Comparison of ENCODE assay signal across 8 cellular contexts in genomic region chr3:125917020-125917464, GRCh38. TPM values are rescaled to one million over a fixed set of nuclear protein-coding genes. Genes with fewer than 3 reads are reported as not detected.
DNase-seq lines count a peak whose midpoint lies in the region; TF ChIP-seq lines count a peak whose summit lies in the region.
"Not testable (repeated sequence)": the region's sequence is repeated elsewhere in the genome, so short reads cannot be mapped to it uniquely, and the experiment has no call there.

No MANE protein-coding gene starts in this region.

- DNase-seq in M059J (ENCODE audit: low read depth) (peak; percentile 55), RPMI7951 (ENCODE audit: low read depth) (peak; percentile 51), islet precursor cell (peak; percentile 58), tibial artery (peak in 1 of 2 donors; percentile 31)
- DNase-seq in activated T-helper 1 cell treated with anti-CD3 and anti-CD28 coated beads, Interleukin-12 subunit alpha, Interleukin-12 subunit beta, Interleukin-2, Interleukin-4 antibody, amounts not matched to agents 30 ng/mL and 10 ng/mL and 1 ng/mL, durations not matched to agents 14 hours and 24 hours and 36 hours (ENCODE audit: low spot score); effector memory CD4-positive, alpha-beta T cell: not testable (repeated sequence)

- H3K4me3 ChIP-seq in effector memory CD4-positive, alpha-beta T cell (ENCODE audit: insufficient read depth, low read depth, low read length, poor library complexity, severe bottlenecking) = peak overlapping the region; percentile 76
- H3K4me3 ChIP-seq in parathyroid adenoma (ENCODE audit: low read depth, low read length) = peak overlapping the region; percentile 76
- H3K4me3 ChIP-seq in tibial artery = peak overlapping the region; percentile 75 to 93

- peak overlapping the region; percentile 94 for H2AFZ ChIP-seq in parathyroid adenoma

- intact Hi-C loops in activated T-helper 1 cell treated with anti-CD3 and anti-CD28 coated beads, Interleukin-12 subunit alpha, Interleukin-12 subunit beta, Interleukin-2, Interleukin-4 antibody, amounts not matched to agents 30 ng/mL and 10 ng/mL and 1 ng/mL, durations not matched to agents 14 hours and 24 hours and 36 hours (cut with micrococcal nuclease) = loop anchor here (5.0 to 10.0 kb wide), 4 partner anchors 152 to 1758 kb away; partner anchors contain the start of genes ABTB1, UMPS and ZNF148
- intact Hi-C loops in tibial artery (cut with DNase I; ENCODE audit: low total_unique reads) = loop anchor here (10.0 kb wide), 1 partner anchor 322 kb away; the partner anchor contains the start of gene OSBPL11

- not testable (repeated sequence) for H3K9me3 ChIP-seq in ES-I3 (ENCODE audit: control insufficient read depth, insufficient read depth, low read length); effector memory CD4-positive, alpha-beta T cell (ENCODE audit: control insufficient read depth, low read length); parathyroid adenoma (ENCODE audit: control insufficient read depth, low read length); tibial artery

- peak overlapping the region; percentile 83 for H3K27ac Mint-ChIP-seq in activated T-helper 1 cell treated with anti-CD3 and anti-CD28 coated beads, Interleukin-12 subunit alpha, Interleukin-12 subunit beta, Interleukin-2, Interleukin-4 antibody, amounts not matched to agents 30 ng/mL and 10 ng/mL and 1 ng/mL, durations not matched to agents 14 hours and 24 hours and 36 hours

- not testable (repeated sequence) for H3K27me3 ChIP-seq in effector memory CD4-positive, alpha-beta T cell (replicated peaks; ENCODE audit: control insufficient read depth, insufficient read depth, low read length, poor library complexity, severe bottlenecking); parathyroid adenoma (ENCODE audit: control insufficient read depth, insufficient read depth, low read length); tibial artery

- H3K4me1 ChIP-seq in ES-I3 (ENCODE audit: insufficient read depth, low read length); effector memory CD4-positive, alpha-beta T cell (ENCODE audit: control insufficient read depth, insufficient read depth, low read length, poor library complexity, severe bottlenecking); parathyroid adenoma: not testable (repeated sequence)
- H3K4me1 ChIP-seq in tibial artery = peaks cover 0 to 17% (median 5%) of the 10 kb centered on the region in 4 donors

- H3K36me3 ChIP-seq in ES-I3 (ENCODE audit: insufficient read depth, low read length); effector memory CD4-positive, alpha-beta T cell (ENCODE audit: control insufficient read depth, insufficient read depth, low read length); parathyroid adenoma (ENCODE audit: control insufficient read depth, insufficient read depth, low read length); tibial artery: not testable (repeated sequence)

- peak overlapping the region; percentile 86 for H3K4me2 ChIP-seq in parathyroid adenoma (ENCODE audit: low read length)

- H3K36me3 Mint-ChIP-seq in activated T-helper 1 cell treated with anti-CD3 and anti-CD28 coated beads, Interleukin-12 subunit alpha, Interleukin-12 subunit beta, Interleukin-2, Interleukin-4 antibody, amounts not matched to agents 30 ng/mL and 10 ng/mL and 1 ng/mL, durations not matched to agents 14 hours and 24 hours and 36 hours (ENCODE audit: low read depth) = not testable (repeated sequence)

- H3K4me1 Mint-ChIP-seq in activated T-helper 1 cell treated with anti-CD3 and anti-CD28 coated beads, Interleukin-12 subunit alpha, Interleukin-12 subunit beta, Interleukin-2, Interleukin-4 antibody, amounts not matched to agents 30 ng/mL and 10 ng/mL and 1 ng/mL, durations not matched to agents 14 hours and 24 hours and 36 hours (ENCODE audit: low read depth) = peaks cover 24% of the 10 kb centered on the region

- not testable (repeated sequence) for H3K9me3 Mint-ChIP-seq in activated T-helper 1 cell treated with anti-CD3 and anti-CD28 coated beads, Interleukin-12 subunit alpha, Interleukin-12 subunit beta, Interleukin-2, Interleukin-4 antibody, amounts not matched to agents 30 ng/mL and 10 ng/mL and 1 ng/mL, durations not matched to agents 14 hours and 24 hours and 36 hours

- not testable (repeated sequence) for TF ChIP-seq CTCF in parathyroid adenoma (IDR thresholded peaks at IDR 0.05); tibial artery (IDR thresholded peaks at IDR 0.05)

- H3K9ac ChIP-seq in ES-I3 (ENCODE audit: low read depth, low read length) (peak overlapping the region; percentile 73), parathyroid adenoma (peak overlapping the region; percentile 29)

- peak overlapping the region; percentile 86 for H3K4me3 Mint-ChIP-seq in activated T-helper 1 cell treated with anti-CD3 and anti-CD28 coated beads, Interleukin-12 subunit alpha, Interleukin-12 subunit beta, Interleukin-2, Interleukin-4 antibody, amounts not matched to agents 30 ng/mL and 10 ng/mL and 1 ng/mL, durations not matched to agents 14 hours and 24 hours and 36 hours

- not testable (repeated sequence) for H3K79me2 ChIP-seq in parathyroid adenoma

- H3K27me3 Mint-ChIP-seq in activated T-helper 1 cell treated with anti-CD3 and anti-CD28 coated beads, Interleukin-12 subunit alpha, Interleukin-12 subunit beta, Interleukin-2, Interleukin-4 antibody, amounts not matched to agents 30 ng/mL and 10 ng/mL and 1 ng/mL, durations not matched to agents 14 hours and 24 hours and 36 hours (ENCODE audit: insufficient read depth) = not testable (repeated sequence)

- H3K27ac ChIP-seq in effector memory CD4-positive, alpha-beta T cell (ENCODE audit: insufficient read depth, low read length, poor library complexity, severe bottlenecking) = peak overlapping the region; percentile 76
- H3K27ac ChIP-seq in parathyroid adenoma (peak overlapping the region; percentile 74), tibial artery (peak overlapping the region; percentile 61 to 83)

RNA-seq across cellular contexts. Expression of gene ROPN1B, which starts 51.9 kb away (rescaled TPM):
- 0.15 and 8.8 TPM in 2 replicates for total RNA-seq in M059J (2014; rRNA removed; shearing (Covaris generic))
- total RNA-seq in RPMI7951 (2014; rRNA removed; shearing (Covaris generic)) = 1.2 and 1.3 TPM in 2 replicates
- not detected in 2 replicates for total RNA-seq in activated T-helper 1 cell treated with anti-CD3 and anti-CD28 coated beads, Interleukin-12 subunit alpha, Interleukin-12 subunit beta, Interleukin-2, Interleukin-4 antibody, amounts not matched to agents 30 ng/mL and 10 ng/mL and 1 ng/mL, durations not matched to agents 14 hours and 24 hours and 36 hours
